8 cellular contexts compared by ENCODE assay signal in the genomic region with DNA sequence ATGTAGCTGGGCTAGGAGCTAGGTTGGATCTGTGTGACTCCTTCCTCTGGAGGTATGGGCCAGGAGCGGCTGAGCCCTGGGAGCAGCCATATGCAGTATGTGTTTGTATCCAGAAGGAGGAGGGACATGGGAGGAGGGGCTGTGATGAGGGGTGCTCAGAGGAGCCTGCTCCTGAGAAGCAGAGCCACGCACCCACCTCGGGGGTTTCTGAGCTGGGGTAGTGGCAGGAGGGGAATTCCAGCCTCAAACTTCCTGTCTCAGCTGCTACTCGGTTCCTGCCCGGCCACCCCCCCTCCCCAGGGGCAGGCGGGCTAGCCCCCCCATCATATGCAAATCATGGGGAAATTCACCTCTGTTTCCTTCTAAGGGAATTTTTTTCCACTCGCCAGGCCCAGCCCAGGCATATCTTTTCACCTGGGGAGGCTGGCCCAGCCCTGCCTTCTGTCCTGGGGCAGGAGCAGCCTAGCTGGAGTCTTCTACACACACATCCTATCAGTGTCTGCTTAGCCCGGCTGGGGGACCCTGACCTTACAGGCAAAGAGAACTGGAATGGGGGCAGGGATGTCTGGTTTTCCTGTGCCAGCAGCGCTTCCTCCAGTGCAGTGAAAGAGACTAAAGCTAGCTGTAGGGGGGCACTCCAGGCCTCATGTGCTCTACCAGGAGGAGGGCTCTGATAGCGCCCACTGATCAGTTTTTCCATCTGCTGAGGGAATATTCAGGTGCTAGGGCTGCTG. TPM values are rescaled to one million over a fixed set of nuclear protein-coding genes. Genes with fewer than 3 reads are reported as not detected.
A peak's percentile ranks its signal among the peaks of the same experiment; 100 is the strongest.
DNase-seq lines count a peak whose midpoint lies in the region; ATAC-seq and TF ChIP-seq lines count a peak whose summit lies in the region.

No MANE protein-coding gene starts in this region.

- no peaks in the 10 kb centered on the region for H3K27me3 ChIP-seq in right atrium auricular region
- H3K27me3 ChIP-seq in skeletal muscle satellite cell (ENCODE audit: control insufficient read depth, insufficient read depth, low read length): no peaks in the 10 kb centered on the region

- H3K9me3 ChIP-seq in right atrium auricular region (no peaks in the 10 kb centered on the region), skeletal muscle satellite cell (replicated peaks; ENCODE audit: low read length) (no peaks in the 10 kb centered on the region)

- ATAC-seq in GM18511 (IDR thresholded peaks at IDR 0.05; ENCODE audit: unreplicated experiment) (peak; percentile 50), HG02840 (IDR thresholded peaks at IDR 0.05; ENCODE audit: low FRiP score, unreplicated experiment) (peak; percentile 40), GM21526 (IDR thresholded peaks at IDR 0.05; ENCODE audit: low FRiP score, unreplicated experiment) (no peak)

- peak overlapping the region; percentile 99 for H3K4me2 ChIP-seq in skeletal muscle satellite cell (ENCODE audit: low read length)

- H3K27ac ChIP-seq in right atrium auricular region: peak overlapping the region; percentile 94 to 97

- H3K4me3 ChIP-seq in right atrium auricular region (peak overlapping the region; percentile 89 to 96), skeletal muscle satellite cell (ENCODE audit: low read length) (peak overlapping the region; percentile 78)

- H3K9ac ChIP-seq in skeletal muscle satellite cell (ENCODE audit: low read depth, low read length): peak overlapping the region; percentile 93

- peaks cover 0 to 72% of the 10 kb centered on the region in 2 donors for H3K4me1 ChIP-seq in right atrium auricular region
- peaks cover 71% of the 10 kb centered on the region for H3K4me1 ChIP-seq in skeletal muscle satellite cell (ENCODE audit: control insufficient read depth, insufficient read depth, low read length)

- peaks cover 49% of the 10 kb centered on the region for H3K36me3 ChIP-seq in right atrium auricular region
- peaks cover 58% of the 10 kb centered on the region for H3K36me3 ChIP-seq in skeletal muscle satellite cell (ENCODE audit: insufficient read depth, low read length)

- DNase-seq in RPMI7951 (ENCODE audit: low read depth) (peak; percentile 75), right atrium auricular region (ENCODE audit: low spot score) (peak; percentile 59), NCI-H1105 (lab: John Stamatoyannopoulos, UW) (no peak)
- peak; percentile 35 to 57 (median 46) for DNase-seq in activated naive CD4-positive, alpha-beta T cell (lab: John Stamatoyannopoulos, UW)

- TF ChIP-seq CTCF in right atrium auricular region (IDR thresholded peaks at IDR 0.05): no peak

RNA-seq across cellular contexts. Expression of gene ZC3H12A, which starts 3.0 kb away (rescaled TPM):
- 4.6 and 7.3 TPM in 2 replicates for total RNA-seq in RPMI7951 (2014; rRNA removed; shearing (Covaris generic))
- total RNA-seq in right atrium auricular region: 10 to 100 TPM in 1 of 2 donors, 1 to 10 TPM in 1; 9.4 to 13.5 TPM
- total RNA-seq in skeletal muscle satellite cell (2012; rRNA removed): 9.8 and 9.9 TPM in 2 replicates

RNA-seq across cellular contexts. Expression of gene MEAF6, which starts 37.2 kb away (rescaled TPM):
- 85.5 and 91.0 TPM in 2 replicates for total RNA-seq in RPMI7951 (2014; rRNA removed; shearing (Covaris generic))
- total RNA-seq in right atrium auricular region: 10 to 100 TPM; 50.4 to 61.0 TPM
- 52.9 and 59.1 TPM in 2 replicates for total RNA-seq in skeletal muscle satellite cell (2012; rRNA removed)
